8 cellular contexts compared by ENCODE assay signal in the genomic region with DNA sequence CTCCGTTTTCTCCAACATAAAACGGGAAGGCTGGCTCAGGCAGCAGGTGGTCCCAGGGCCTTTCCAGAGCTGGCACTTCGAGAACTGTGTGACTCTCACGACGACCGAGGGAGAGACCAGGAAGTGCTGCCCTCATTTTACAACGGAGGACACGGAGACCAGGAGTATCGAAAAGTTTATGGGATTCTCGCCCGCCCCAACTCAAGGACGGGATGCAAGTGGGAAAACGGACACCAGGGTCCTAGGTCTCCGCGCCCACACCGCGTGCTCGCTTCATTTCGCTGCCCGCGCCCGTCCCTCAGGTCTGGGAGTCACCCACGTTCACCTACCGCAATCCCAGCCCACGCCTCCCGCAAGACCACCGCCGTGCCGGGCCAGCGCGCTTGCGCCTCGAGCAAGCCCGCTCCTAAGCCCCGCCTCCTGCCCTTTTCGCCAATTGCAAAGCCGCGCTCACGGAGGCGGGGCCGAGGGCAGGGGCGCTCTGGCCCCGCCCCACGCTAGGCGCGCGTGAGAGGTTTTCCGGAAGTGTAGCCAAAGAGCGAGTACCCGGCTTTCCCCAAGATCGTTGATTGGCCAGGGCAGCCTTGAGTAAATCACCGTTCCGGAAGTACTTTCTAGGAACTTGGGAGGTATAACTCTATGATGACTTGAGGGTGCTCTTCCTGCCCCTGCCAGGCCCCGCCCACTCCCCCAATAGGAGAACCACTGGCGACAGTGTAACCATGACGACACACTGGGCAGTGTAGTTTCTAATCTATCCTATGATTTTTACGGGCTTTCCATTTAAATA. TPM values are rescaled to one million over a fixed set of nuclear protein-coding genes. Genes with fewer than 3 reads are reported as not detected.
DNase-seq lines count a peak whose midpoint lies in the region; ATAC-seq, FAIRE-seq and TF ChIP-seq lines count a peak whose summit lies in the region.

A gene (minus strand): TSS at position 392 of the 790 bp plus-strand sequence. CDS start 5,362 bp downstream, outside the sequence.

- peak; percentile 89 for ATAC-seq in HG02973 (IDR thresholded peaks at IDR 0.05; ENCODE audit: unreplicated experiment)
- ATAC-seq in aorta (ENCODE audit: low FRiP score): peak; percentile 98

- peak within 1 kb of the TSS in 1 of 2 donors; percentile 43 for H3K27ac ChIP-seq in aorta (ENCODE audit: low read depth in 1 of 2, low read length in 2 of 2)

- H3K36me3 ChIP-seq in aorta (ENCODE audit: control insufficient read depth in 1 of 2, insufficient read depth in 2 of 2, low read length in 1 of 2): no peaks in the 10 kb centered on the region

- in situ Hi-C loops in astrocyte of the cerebellum (cut with HindIII; ENCODE audit: low sequenced_read_pairs): no loop called here

- WGBS in aorta, 2 donors: 0% methylated on average over 54 to 57 of the region's 57 CpGs

- peak within 1 kb of the TSS; percentile 94 for H3K4me3 ChIP-seq in astrocyte of the cerebellum (ENCODE audit: low read depth, low read length)
- H3K4me3 ChIP-seq in aorta (ENCODE audit: low read length in 2 of 2): peak within 1 kb of the TSS; percentile 54 to 66

- peak; percentile 96 for DNase-seq in GM18507 (ENCODE audit: extremely low spot score, insufficient read length, low read depth)
- peak; percentile 98 to 99 for DNase-seq in NCI-H1930 (lab: John Stamatoyannopoulos, UW)
- peak; percentile 93 for DNase-seq in T-helper 22 cell (ENCODE audit: low read depth)
- peak; percentile 99 for DNase-seq in astrocyte of the cerebellum (ENCODE audit: low read depth)
- peak; percentile 99 for DNase-seq in hepatic stellate cell (ENCODE audit: low spot score)
- DNase-seq in putamen (ENCODE audit: low spot score): peak; percentile 99
- peak; percentile 97 to 98 for DNase-seq in aorta

- H3K4me1 ChIP-seq in aorta (ENCODE audit: control insufficient read depth in 1 of 2, insufficient read depth in 2 of 2, low read length in 2 of 2): no peaks in the 10 kb centered on the region

- FAIRE-seq in GM18507 (lab: Jason Lieb, UNC): peak; percentile 100

- no peak for TF ChIP-seq CTCF in astrocyte of the cerebellum (IDR thresholded peaks at IDR 0.05; ENCODE audit: low read depth, low read length, missing control alignments)

- intact Hi-C loops in aorta (cut with DNase I): loop anchor here in 1 of 2 donors (2.0 kb wide), 1 partner anchor 50 kb away; a partner anchor contains a TSS

- H3K9me3 ChIP-seq in aorta (ENCODE audit: control insufficient read depth, low read length): no peaks in the 10 kb centered on the region

- no peaks in the 10 kb centered on the region for H3K27me3 ChIP-seq in aorta (ENCODE audit: control insufficient read depth in 1 of 2, insufficient read depth in 2 of 2, low read length in 1 of 2)

RNA-seq across cellular contexts. Expression of the gene that starts here (rescaled TPM):
- total RNA-seq in aorta: 1 to 10 TPM; 2.2 to 3.0 TPM
- 1 to 10 TPM; 1.2 to 2.4 TPM for polyA plus RNA-seq in aorta
